Comparison of ENCODE assay signal across 28 cellular contexts in the genomic region with DNA sequence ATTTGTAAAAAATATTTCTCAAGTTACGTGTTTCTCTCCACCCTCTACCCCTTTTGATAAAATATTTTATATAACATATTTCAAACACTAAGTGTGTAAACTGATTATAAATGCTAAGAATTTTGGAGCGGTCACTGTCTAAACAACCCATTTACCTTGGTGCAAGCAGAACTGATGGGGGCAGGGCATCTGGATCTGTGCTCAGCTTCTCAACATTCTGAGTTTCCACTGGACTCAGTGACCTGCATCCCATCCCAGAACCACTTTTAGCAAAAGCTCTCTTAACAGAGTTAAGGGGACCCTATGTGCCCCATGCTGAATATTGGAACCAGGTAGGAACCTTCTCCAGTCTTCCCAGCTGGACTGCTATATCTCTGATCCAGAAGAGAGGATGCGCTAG. TPM values are rescaled to one million over a fixed set of nuclear protein-coding genes. Genes with fewer than 3 reads are reported as not detected.
"Had no signal": no experiment of that assay in that cellular context is flagged by ENCODE, and none has a peak within 500 bp of the region (broad histone marks: within the 10 kb centered on the region; RNA-seq: fewer than 3 reads in every experiment).

No MANE protein-coding gene starts in this region.

- H3K9ac ChIP-seq: SK-N-SH had no signal

- H3K36me3 ChIP-seq: adrenal gland, MG63, Peyer's patch, SJSA1 had no signal

- H3K9me3 ChIP-seq: adrenal gland, MG63, Peyer's patch, SJSA1, SK-N-SH had no signal

- H3K4me1 ChIP-seq: SJSA1 had no signal

- H3K4me3 ChIP-seq: adrenal gland, MG63, Peyer's patch, SJSA1 had no signal

- H3K27ac ChIP-seq: SJSA1 had no signal

- H3K27me3 ChIP-seq: adrenal gland, MG63, Peyer's patch, SJSA1 had no signal

- DNase-seq: activated CD4-positive, alpha-beta T cell treated with anti-CD3 and anti-CD28 coated beads, Interleukin-2, amount 10 ng/mL, durations not matched to agents 24 days and 14 days; activated CD4-positive, alpha-beta T cell treated with anti-CD3 and anti-CD28 coated beads, Interleukin-2, amount 50 U/mL, for 4 hours; activated CD8-positive, alpha-beta T cell treated with anti-CD3 and anti-CD28 coated beads, Interleukin-2, amount 10 ng/mL, durations not matched to agents 7 days and 5 days; activated gamma-delta T cell; activated naive CD4-positive, alpha-beta T cell treated with Interleukin-2 at 50 U/mL for 16 hours; activated naive CD8-positive, alpha-beta T cell treated with anti-CD3 and anti-CD28 coated beads, Interleukin-2, amount 10 ng/mL, durations not matched to agents 7 days and 5 days; activated T-cell treated with anti-CD3 and anti-CD28 coated beads, Interleukin-2, amount 50 U/mL, for 24 hours; adrenal gland; Kasumi-1; KBM-7; MG63; NCI-H1048; NCI-H1105 treated with DMSO at 0.1 percent for 48 hours; NCI-H1436; NCI-H1694; NCI-H1930; NCI-H2081 treated with DMSO at 0.1 percent for 48 hours; NCI-H345; NCI-H524 treated with DMSO at 0.1 percent for 48 hours; NCI-H748 treated with DMSO at 0.1 percent for 48 hours; NK-92 treated with Interleukin-12 subunit alpha and Interleukin-12 subunit beta, amount 100 ng/mL, for 24 hours; PC-3; Peyer's patch; RPMI8226; SHP77 treated with DMSO at 0.1 percent for 48 hours; SK-N-SH had no signal

- ATAC-seq: activated CD8-positive, alpha-beta T cell treated with anti-CD3 and anti-CD28 coated beads, Interleukin-2, amount 10 ng/mL, durations not matched to agents 7 days and 5 days; PC-3 had no signal

RNA-seq across cellular contexts. Expression of a gene that starts 55.6 kb away (rescaled TPM):
- total RNA-seq: activated CD4-positive, alpha-beta T cell treated with anti-CD3 and anti-CD28 coated beads, Interleukin-2, amount 10 ng/mL, durations not matched to agents 24 days and 14 days; activated CD8-positive, alpha-beta T cell treated with anti-CD3 and anti-CD28 coated beads, Interleukin-2, amount 10 ng/mL, durations not matched to agents 7 days and 5 days; activated naive CD8-positive, alpha-beta T cell treated with anti-CD3 and anti-CD28 coated beads, Interleukin-2, amount 10 ng/mL, durations not matched to agents 7 days and 5 days had no signal
- polyA plus RNA-seq: IgD-negative memory B cell had no signal
